In the genomic region with DNA sequence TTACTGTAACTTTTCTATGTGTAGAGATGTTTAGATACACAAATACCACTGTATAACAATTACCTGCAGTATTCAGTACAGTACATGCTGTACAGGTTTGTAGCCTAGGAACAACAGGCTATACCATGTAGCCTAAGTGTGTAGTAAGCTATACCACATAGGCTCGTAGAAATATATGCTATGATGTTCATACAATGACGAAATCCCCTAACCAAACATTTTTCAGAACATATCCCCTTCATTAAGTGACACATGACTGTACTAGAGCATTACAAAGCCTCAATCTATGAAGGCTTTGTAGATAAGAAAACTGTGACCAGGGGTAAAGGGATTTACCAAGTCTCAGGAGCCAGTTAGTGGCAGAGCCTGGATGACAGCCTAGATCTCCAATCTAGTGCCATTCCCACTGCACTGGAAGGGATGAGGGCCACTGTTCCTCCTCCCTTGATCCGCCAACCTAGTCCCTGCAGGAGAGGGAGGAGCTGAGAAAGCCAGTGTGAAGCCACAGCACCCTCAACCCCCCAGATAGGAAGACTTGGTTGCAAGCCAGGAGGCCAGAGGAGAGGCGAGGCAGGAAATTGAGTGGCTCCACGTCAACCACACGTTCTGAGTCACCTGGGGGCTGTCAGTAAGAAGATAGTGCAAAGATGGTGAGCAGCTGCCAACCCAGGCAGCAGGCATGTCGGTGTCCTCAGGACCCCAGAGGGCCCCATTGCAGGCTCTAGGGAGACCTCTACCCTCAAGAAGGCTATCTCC, we compare ENCODE assay signal across 9 cellular contexts.
DNase-seq lines count a peak whose midpoint lies in the region; ATAC-seq and TF ChIP-seq lines count a peak whose summit lies in the region.
"Had no signal": no experiment of that assay in that cellular context is flagged by ENCODE, and none has a peak within 500 bp of the region (broad histone marks: within the 10 kb centered on the region; RNA-seq: fewer than 3 reads in every experiment).

No MANE protein-coding gene starts in this region.

- H3K27me3 Mint-ChIP-seq in activated CD4-positive, alpha-beta T cell treated with anti-CD3 and anti-CD28 coated beads for 36 hours, result no peaks in the 10 kb centered on the region
- H3K27me3 Mint-ChIP-seq in central memory CD8-positive, alpha-beta T cell, result no peaks in the 10 kb centered on the region
- H3K27me3 Mint-ChIP-seq in CD14-positive monocyte (ENCODE audit: low read depth in 3 of 3), result peaks cover 1 to 19% (median 3%) of the 10 kb centered on the region in 3 donors
- H3K27me3 Mint-ChIP-seq in glutamatergic neuron (ENCODE audit: unreplicated experiment), result no peaks in the 10 kb centered on the region

- DNase-seq in HS-5 (ENCODE audit: low read depth) (peak; percentile 38), CD14-positive monocyte (ENCODE audit: low spot score) (no peak), NCI-H1436 (lab: John Stamatoyannopoulos, UW) (no peak), glutamatergic neuron (no peak), DMS79 (lab: John Stamatoyannopoulos, UW) (no peak)
- peak; percentile 84 for DNase-seq in activated CD4-positive, alpha-beta T cell treated with anti-CD3 and anti-CD28 coated beads for 36 hours
- DNase-seq in central memory CD8-positive, alpha-beta T cell (ENCODE audit: low spot score in 2 of 2), result peak; percentile 40 to 73
- DNase-seq in stimulated activated CD8-positive, alpha-beta memory T cell treated with anti-CD3 and anti-CD28 coated beads, Interleukin-12 subunit alpha, Interleukin-12 subunit beta, amount 100 ng/mL, for 4 hours (ENCODE audit: low read depth), result peak; percentile 59
- DNase-seq: PC-9 had no signal

- intact Hi-C loops in activated CD4-positive, alpha-beta T cell treated with anti-CD3 and anti-CD28 coated beads for 36 hours (cut with DNase I, micrococcal nuclease), result loop anchor here (1.0 to 10.0 kb wide), 11 partner anchors 10 to 445 kb away; partner anchors contain the start of gene BCOR (in 1 of the 2)
- intact Hi-C loops in CD14-positive monocyte (cut with micrococcal nuclease), result no loop called here

- CTCF ChIA-PET in activated CD4-positive, alpha-beta T cell treated with anti-CD3 and anti-CD28 coated beads for 36 hours (lab: Charles Lee), result interaction anchor here (1.2 kb wide), 1 partner anchor 15 kb away, joined by 4 read pairs; no protein-coding TSS in a partner anchor

- H3K4me3 Mint-ChIP-seq in activated CD4-positive, alpha-beta T cell treated with anti-CD3 and anti-CD28 coated beads for 36 hours, result peak overlapping the region; percentile 43
- peak overlapping the region; percentile 80 for H3K4me3 Mint-ChIP-seq in central memory CD8-positive, alpha-beta T cell
- H3K4me3 Mint-ChIP-seq in CD14-positive monocyte, result no peak overlapping the region
- no peak overlapping the region for H3K4me3 Mint-ChIP-seq in glutamatergic neuron (ENCODE audit: unreplicated experiment)

- peaks cover 50% of the 10 kb centered on the region for H3K4me1 Mint-ChIP-seq in activated CD4-positive, alpha-beta T cell treated with anti-CD3 and anti-CD28 coated beads for 36 hours
- H3K4me1 Mint-ChIP-seq in central memory CD8-positive, alpha-beta T cell, result peaks cover 24% of the 10 kb centered on the region
- H3K4me1 Mint-ChIP-seq in CD14-positive monocyte (peaks cover 3% of the 10 kb centered on the region), glutamatergic neuron (ENCODE audit: low read depth, unreplicated experiment) (no peaks in the 10 kb centered on the region)

- TF ChIP-seq CTCF in CD14-positive monocyte (IDR thresholded peaks at IDR 0.05) (no peak), glutamatergic neuron (IDR thresholded peaks at IDR 0.05; ENCODE audit: partially characterized antibody, unreplicated experiment) (no peak)

- H3K9me3 Mint-ChIP-seq in activated CD4-positive, alpha-beta T cell treated with anti-CD3 and anti-CD28 coated beads for 36 hours (ENCODE audit: low read depth), result peaks cover 4% of the 10 kb centered on the region
- H3K9me3 Mint-ChIP-seq in central memory CD8-positive, alpha-beta T cell, result no peaks in the 10 kb centered on the region
- H3K9me3 Mint-ChIP-seq in CD14-positive monocyte (peaks cover 0 to 11% (median 1%) of the 10 kb centered on the region in 7 donors), glutamatergic neuron (ENCODE audit: unreplicated experiment) (no peaks in the 10 kb centered on the region)

- ATAC-seq in activated CD4-positive, alpha-beta T cell treated with anti-CD3 and anti-CD28 coated beads for 36 hours, result peak; percentile 58
- ATAC-seq in central memory CD8-positive, alpha-beta T cell (replicated peaks; ENCODE audit: extremely low read depth, poor library complexity, severe bottlenecking), result peak; percentile 88

- peak overlapping the region; percentile 90 for H3K27ac Mint-ChIP-seq in activated CD4-positive, alpha-beta T cell treated with anti-CD3 and anti-CD28 coated beads for 36 hours
- peak overlapping the region; percentile 99 for H3K27ac Mint-ChIP-seq in central memory CD8-positive, alpha-beta T cell (ENCODE audit: low read depth)
- no peak overlapping the region for H3K27ac Mint-ChIP-seq in CD14-positive monocyte
- no peak overlapping the region for H3K27ac Mint-ChIP-seq in glutamatergic neuron (ENCODE audit: unreplicated experiment)

- POLR2A ChIA-PET in activated CD4-positive, alpha-beta T cell treated with anti-CD3 and anti-CD28 coated beads for 36 hours (lab: Charles Lee), result interaction anchor here (0.6 to 2.0 kb wide), 2 partner anchors 10 to 548 kb away, joined by 5 to 8 read pairs; no protein-coding TSS in a partner anchor

- H3K36me3 Mint-ChIP-seq in activated CD4-positive, alpha-beta T cell treated with anti-CD3 and anti-CD28 coated beads for 36 hours (ENCODE audit: low read depth), result no peaks in the 10 kb centered on the region
- H3K36me3 Mint-ChIP-seq in central memory CD8-positive, alpha-beta T cell (ENCODE audit: insufficient read depth), result peaks cover 3% of the 10 kb centered on the region
- H3K36me3 Mint-ChIP-seq in CD14-positive monocyte (no peaks in the 10 kb centered on the region), glutamatergic neuron (ENCODE audit: unreplicated experiment) (no peaks in the 10 kb centered on the region)

Comparison
In these comparisons a context has a peak if more than half of its experiments do, and no peak if none do; other contexts are left out.
1. DNase-seq: peak in HS-5 (single experiment), activated CD4-positive, alpha-beta T cell treated with anti-CD3 and anti-CD28 coated beads for 36 hours (single experiment), central memory CD8-positive, alpha-beta T cell (2 of 2) and stimulated activated CD8-positive, alpha-beta memory T cell treated with anti-CD3 and anti-CD28 coated beads, Interleukin-12 subunit alpha, Interleukin-12 subunit beta, amount 100 ng/mL, for 4 hours (single experiment); none in CD14-positive monocyte (single experiment), NCI-H1436 (single experiment), glutamatergic neuron (single experiment) and DMS79 (single experiment).
2. H3K27ac Mint-ChIP-seq: peak in activated CD4-positive, alpha-beta T cell treated with anti-CD3 and anti-CD28 coated beads for 36 hours (single experiment) and central memory CD8-positive, alpha-beta T cell (single experiment); none in CD14-positive monocyte (0 of 7) and glutamatergic neuron (single experiment).
3. H3K4me3 Mint-ChIP-seq: peak in activated CD4-positive, alpha-beta T cell treated with anti-CD3 and anti-CD28 coated beads for 36 hours (single experiment) and central memory CD8-positive, alpha-beta T cell (single experiment); none in CD14-positive monocyte (0 of 2) and glutamatergic neuron (single experiment).
4. intact Hi-C loops: an anchor here in activated CD4-positive, alpha-beta T cell treated with anti-CD3 and anti-CD28 coated beads for 36 hours (1.0 to 10.0 kb wide); none called in CD14-positive monocyte.